9 cellular contexts compared by ENCODE assay signal in the genomic region with DNA sequence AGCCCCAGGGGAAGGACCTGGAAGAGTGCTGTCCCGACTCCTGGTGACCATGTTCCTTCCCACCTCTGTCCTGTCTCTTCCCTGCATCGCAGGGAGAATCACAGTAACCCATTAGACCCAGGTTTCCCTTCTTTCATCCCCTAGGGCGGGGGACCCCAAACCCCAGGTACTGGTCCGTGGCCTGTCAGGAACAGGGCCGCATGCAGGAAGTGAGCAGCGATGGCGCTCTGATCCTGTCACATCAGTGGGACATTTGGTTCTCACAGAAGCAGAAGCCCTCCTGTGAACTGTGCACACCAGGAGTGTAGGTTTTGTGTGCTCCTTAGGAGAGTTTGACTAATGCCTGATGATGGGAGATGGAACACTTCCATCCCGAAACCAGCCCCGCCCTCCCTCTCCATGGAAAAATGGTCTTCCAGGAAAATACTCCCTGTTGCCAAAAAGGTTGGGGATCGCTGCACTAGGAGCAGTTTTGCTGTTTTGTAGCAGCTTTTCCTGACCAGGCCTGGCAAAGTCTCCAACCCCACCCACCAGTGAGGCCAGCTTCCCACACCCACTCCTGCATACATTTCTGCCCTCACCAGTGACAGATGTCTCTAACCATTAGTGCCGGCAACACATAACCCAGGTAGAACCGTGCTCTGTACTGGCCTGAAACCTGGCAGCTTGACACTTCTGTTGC. TPM values are rescaled to one million over a fixed set of nuclear protein-coding genes. Genes with fewer than 3 reads are reported as not detected.
DNase-seq lines count a peak whose midpoint lies in the region; ATAC-seq and TF ChIP-seq lines count a peak whose summit lies in the region.
"Had no signal": no experiment of that assay in that cellular context is flagged by ENCODE, and none has a peak within 500 bp of the region (broad histone marks: within the 10 kb centered on the region; RNA-seq: fewer than 3 reads in every experiment).

No MANE protein-coding gene starts in this region.

- H3K27ac ChIP-seq in adrenal gland (peak overlapping the region in 3 of 5 donors; percentile 80 to 99 (median 97)), tibial nerve (peak overlapping the region; percentile 92 to 99 (median 98))
- H3K27ac ChIP-seq: cardiac muscle cell had no signal

- H3K36me3 Mint-ChIP-seq in activated naive CD4-positive, alpha-beta T cell treated with anti-CD3 and anti-CD28 coated beads, Interleukin-2, amount 10 ng/mL, durations not matched to agents 7 days and 5 days, result peaks cover 20% of the 10 kb centered on the region
- H3K36me3 Mint-ChIP-seq in naive B cell, result no peaks in the 10 kb centered on the region

- intact Hi-C loops in adrenal gland (cut with DNase I), result loop anchor here in 1 of 2 donors (2.0 kb wide), 1 partner anchor 22 kb away; no protein-coding TSS in a partner anchor

- TF ChIP-seq POLR2A in adrenal gland (IDR thresholded peaks at IDR 0.05) (no peak), tibial nerve (IDR thresholded peaks at IDR 0.05) (no peak)

- CTCF ChIA-PET in activated naive CD4-positive, alpha-beta T cell treated with anti-CD3 and anti-CD28 coated beads, Interleukin-2, amount 10 ng/mL, durations not matched to agents 7 days and 5 days (lab: Charles Lee), result interaction anchor here (3.1 to 3.2 kb wide), 2 partner anchors 8 to 26 kb away, joined by 21 to 28 read pairs; no protein-coding TSS in a partner anchor

- H3K4me3 Mint-ChIP-seq in activated naive CD4-positive, alpha-beta T cell treated with anti-CD3 and anti-CD28 coated beads, Interleukin-2, amount 10 ng/mL, durations not matched to agents 7 days and 5 days, result peak overlapping the region; percentile 51
- H3K4me3 Mint-ChIP-seq in naive B cell, result peak overlapping the region in 4 of 8 donors; percentile 57 to 68 (median 62)

- DNase-seq in activated naive CD4-positive, alpha-beta T cell treated with anti-CD3 and anti-CD28 coated beads, Interleukin-2, amount 10 ng/mL, durations not matched to agents 7 days and 5 days, result no peak
- no peak for DNase-seq in activated naive CD4-positive, alpha-beta T cell (lab: John Stamatoyannopoulos, UW)
- peak in 1 of 7 donors; percentile 33 for DNase-seq in adrenal gland
- no peak for DNase-seq in naive B cell
- DNase-seq in tibial nerve (ENCODE audit: low spot score in 2 of 2), result no peak
- no peak for DNase-seq in mesenteric fat pad (ENCODE audit: low spot score)

- H3K27ac Mint-ChIP-seq in activated naive CD4-positive, alpha-beta T cell treated with anti-CD3 and anti-CD28 coated beads, Interleukin-2, amount 10 ng/mL, durations not matched to agents 7 days and 5 days, result peak overlapping the region; percentile 55
- peak overlapping the region in 4 of 6 donors; percentile 63 to 99 (median 92) for H3K27ac Mint-ChIP-seq in naive B cell

- peak in 1 of 2 donors; percentile 18 for TF ChIP-seq EP300 in tibial nerve (IDR thresholded peaks at IDR 0.05)

- 52 to 80% (median 74%) methylated on average over 2 to 12 of the region's 12 CpGs for WGBS in adrenal gland, 4 donors
- WGBS in tibial nerve, 2 donors, result 68% methylated on average over 12 of the region's 12 CpGs

- H3K4me1 ChIP-seq in adrenal gland (replicated peaks in 1 of 2), result peaks cover 24 to 47% of the 10 kb centered on the region in 2 donors
- H3K4me1 ChIP-seq in tibial nerve, result peaks cover 0 to 61% (median 39%) of the 10 kb centered on the region in 4 donors

- H3K4me1 Mint-ChIP-seq in activated naive CD4-positive, alpha-beta T cell treated with anti-CD3 and anti-CD28 coated beads, Interleukin-2, amount 10 ng/mL, durations not matched to agents 7 days and 5 days, result peaks cover 44% of the 10 kb centered on the region
- peaks cover 39 to 43% (median 42%) of the 10 kb centered on the region in 3 donors for H3K4me1 Mint-ChIP-seq in naive B cell

- H3K27me3 Mint-ChIP-seq in activated naive CD4-positive, alpha-beta T cell treated with anti-CD3 and anti-CD28 coated beads, Interleukin-2, amount 10 ng/mL, durations not matched to agents 7 days and 5 days, result no peaks in the 10 kb centered on the region
- no peaks in the 10 kb centered on the region for H3K27me3 Mint-ChIP-seq in naive B cell

- H3K36me3 ChIP-seq in adrenal gland (replicated peaks in 1 of 2) (peaks cover 0 to 25% of the 10 kb centered on the region in 2 donors), tibial nerve (peaks cover 0 to 32% (median 4%) of the 10 kb centered on the region in 3 donors)

- no peak for TF ChIP-seq CTCF in adrenal gland (IDR thresholded peaks at IDR 0.05)
- TF ChIP-seq CTCF in tibial nerve (IDR thresholded peaks at IDR 0.05), result no peak

- no peak overlapping the region for H3K4me3 ChIP-seq in adrenal gland
- H3K4me3 ChIP-seq in tibial nerve, result no peak overlapping the region
- H3K4me3 ChIP-seq: cardiac muscle cell had no signal

- no peaks in the 10 kb centered on the region for H3K9me3 ChIP-seq in adrenal gland (replicated peaks in 1 of 3)
- H3K9me3 ChIP-seq in tibial nerve, result no peaks in the 10 kb centered on the region

- no peaks in the 10 kb centered on the region for H3K9me3 Mint-ChIP-seq in activated naive CD4-positive, alpha-beta T cell treated with anti-CD3 and anti-CD28 coated beads, Interleukin-2, amount 10 ng/mL, durations not matched to agents 7 days and 5 days
- no peaks in the 10 kb centered on the region for H3K9me3 Mint-ChIP-seq in naive B cell

- no peaks in the 10 kb centered on the region for H3K27me3 ChIP-seq in adrenal gland
- no peaks in the 10 kb centered on the region for H3K27me3 ChIP-seq in tibial nerve
- H3K27me3 ChIP-seq: cardiac muscle cell had no signal

- ATAC-seq in naive B cell (ENCODE audit: low read depth in 2 of 2), result no peak
- no peak for ATAC-seq in GM18909 (IDR thresholded peaks at IDR 0.05; ENCODE audit: poor library complexity, unreplicated experiment)
- ATAC-seq in GM19328 (IDR thresholded peaks at IDR 0.05; ENCODE audit: unreplicated experiment), result no peak

RNA-seq across cellular contexts. Expression of gene MNT, which starts 10.5 kb away (rescaled TPM):
- total RNA-seq in adrenal gland (10 to 100 TPM in 7 of 8 donors, 1 to 10 TPM in 1; 9.4 to 43.9 (median 20.9) TPM), tibial nerve (10 to 100 TPM; 12.6 to 32.8 (median 14.9) TPM), mesenteric fat pad (34.9 TPM)
- polyA plus RNA-seq in adrenal gland (10 to 100 TPM in 1 of 3 donors, 1 to 10 TPM in 2; 4.9 to 30.6 (median 7.7) TPM), naive B cell (ENCODE audit: low read depth in 6 of 6) (1 to 10 TPM in 2 of 6 donors, under 1 TPM in 4; 0.60 to 1.3 (median 0.90) TPM)

RNA-seq across cellular contexts. Expression of gene SGSM2, which starts 53.0 kb away (rescaled TPM):
- total RNA-seq in adrenal gland (10 to 100 TPM; 31.3 to 71.8 (median 52.9) TPM), tibial nerve (10 to 100 TPM; 31.5 to 93.3 (median 63.7) TPM), mesenteric fat pad (35.6 TPM)
- polyA plus RNA-seq in adrenal gland (100 to 1,000 TPM in 2 of 3 donors, 10 to 100 TPM in 1; 16.3 to 393 (median 175) TPM), naive B cell (ENCODE audit: low read depth in 6 of 6) (10 to 100 TPM in 1 of 6 donors, 1 to 10 TPM in 5; 2.8 to 14.3 (median 4.4) TPM)

RNA-seq across cellular contexts. Expression of gene TSR1, which starts 54.1 kb away (rescaled TPM):
- total RNA-seq in adrenal gland, result 10 to 100 TPM; 19.7 to 74.6 (median 26.5) TPM
- 10 to 100 TPM; 12.7 to 29.7 (median 13.6) TPM for polyA plus RNA-seq in adrenal gland
- polyA plus RNA-seq in naive B cell (ENCODE audit: low read depth in 6 of 6), result 10 to 100 TPM; 12.5 to 19.5 (median 14.3) TPM
- total RNA-seq in tibial nerve, result 10 to 100 TPM; 19.6 to 35.7 (median 24.3) TPM
- total RNA-seq in mesenteric fat pad, result 34.5 TPM
